ENCODE assay signal across 11 cellular contexts in genomic region chr2:147628971-147629421, GRCh38.
A peak's percentile ranks its signal among the peaks of the same experiment; 100 is the strongest.
DNase-seq lines count a peak whose midpoint lies in the region; ATAC-seq and TF ChIP-seq lines count a peak whose summit lies in the region.
"Had no signal": no experiment of that assay in that cellular context is flagged by ENCODE, and none has a peak within 500 bp of the region (broad histone marks: within the 10 kb centered on the region; RNA-seq: fewer than 3 reads in every experiment).

No MANE protein-coding gene starts in this region.

- H3K4me1 ChIP-seq in H9 (ENCODE audit: insufficient read depth, low read length) (no peaks in the 10 kb centered on the region), thyroid gland (no peaks in the 10 kb centered on the region)
- H3K4me1 ChIP-seq: parathyroid adenoma had no signal

- H3K27ac Mint-ChIP-seq in activated B cell treated with CpG ODN at 0.5 μM for 24 hours (peak overlapping the region; percentile 1), H9 (no peak overlapping the region), CD14-positive monocyte (peak overlapping the region in 3 of 7 donors; percentile 96 to 98 (median 98))

- TF ChIP-seq POLR2A in thyroid gland (IDR thresholded peaks at IDR 0.05), result no peak

- H2AFZ ChIP-seq in H9 (ENCODE audit: low read length), result no peak overlapping the region
- H2AFZ ChIP-seq: parathyroid adenoma had no signal

- no peak overlapping the region for H4K5ac ChIP-seq in H9 (ENCODE audit: insufficient read length, low read depth, low read length)

- H3K9me3 ChIP-seq in H9 (ENCODE audit: control insufficient read depth, low read depth, low read length) (no peaks in the 10 kb centered on the region), thyroid gland (no peaks in the 10 kb centered on the region)
- H3K9me3 ChIP-seq: MG63 had no signal

- no peak overlapping the region for H4K91ac ChIP-seq in H9 (ENCODE audit: insufficient read length, low read depth, low read length)

- no peak overlapping the region for H2BK15ac ChIP-seq in H9 (ENCODE audit: low read depth, low read length)

- H4K8ac ChIP-seq in H9 (replicated peaks; ENCODE audit: insufficient read length, low read depth, low read length), result no peak overlapping the region

- no peak overlapping the region for H2BK20ac ChIP-seq in H9 (ENCODE audit: low read depth, low read length, poor library complexity, severe bottlenecking)

- POLR2A ChIA-PET in GM10248 (lab: Yijun Ruan, JAX), result no interaction called here
- POLR2A ChIA-PET in activated B cell treated with CpG ODN at 0.5 μM for 24 hours (lab: Charles Lee), result interaction anchor here (0.9 kb wide), 1 partner anchor 9 kb away, joined by 3 read pairs; no protein-coding TSS in a partner anchor

- H3K36me3 Mint-ChIP-seq in activated B cell treated with CpG ODN at 0.5 μM for 24 hours (ENCODE audit: low read depth), result no peaks in the 10 kb centered on the region
- no peaks in the 10 kb centered on the region for H3K36me3 Mint-ChIP-seq in H9 (ENCODE audit: insufficient read depth in 1 of 3, low read depth in 3 of 3)
- no peaks in the 10 kb centered on the region for H3K36me3 Mint-ChIP-seq in CD14-positive monocyte

- no peak overlapping the region for H2BK12ac ChIP-seq in H9 (ENCODE audit: insufficient read length, low read depth, low read length)

- no peaks in the 10 kb centered on the region for H3K79me2 ChIP-seq in H9 (ENCODE audit: insufficient read depth, low read length)
- H3K79me2 ChIP-seq: parathyroid adenoma had no signal

- ATAC-seq in GM19025 (IDR thresholded peaks at IDR 0.05; ENCODE audit: low read depth, unreplicated experiment) (peak; percentile 40), HG03039 (IDR thresholded peaks at IDR 0.05; ENCODE audit: unreplicated experiment) (peak; percentile 36), activated B cell treated with CpG ODN at 0.5 μM for 24 hours (ENCODE audit: low read depth) (peak; percentile 42), HG03139 (IDR thresholded peaks at IDR 0.05; ENCODE audit: unreplicated experiment) (no peak)

- H3K27ac ChIP-seq in H9 (ENCODE audit: insufficient read length, low read depth, low read length) (no peak overlapping the region), thyroid gland (no peak overlapping the region)
- H3K27ac ChIP-seq: parathyroid adenoma had no signal

- CTCF ChIA-PET in GM10248 (lab: Yijun Ruan, JAX), result interaction anchor here (0.8 to 1.5 kb wide), 2 partner anchors 10 to 14 kb away, joined by 3 read pairs; no protein-coding TSS in a partner anchor
- CTCF ChIA-PET in activated B cell treated with CpG ODN at 0.5 μM for 24 hours (lab: Charles Lee), result no interaction called here

- no peak overlapping the region for H3K9ac ChIP-seq in H9 (ENCODE audit: extremely low read depth, insufficient read length, low read length)
- H3K9ac ChIP-seq: parathyroid adenoma had no signal

- H3K27me3 Mint-ChIP-seq in activated B cell treated with CpG ODN at 0.5 μM for 24 hours, result no peaks in the 10 kb centered on the region
- no peaks in the 10 kb centered on the region for H3K27me3 Mint-ChIP-seq in H9 (ENCODE audit: low read depth)
- peaks cover 0 to 2% (median 0%) of the 10 kb centered on the region in 3 donors for H3K27me3 Mint-ChIP-seq in CD14-positive monocyte (ENCODE audit: low read depth in 3 of 3)

- no peaks in the 10 kb centered on the region for H3K79me1 ChIP-seq in H9 (ENCODE audit: insufficient read depth, low read depth, low read length, poor library complexity, severe bottlenecking)

- no peaks in the 10 kb centered on the region for H4K20me1 ChIP-seq in H9 (ENCODE audit: control insufficient read depth, insufficient read depth, insufficient read length)

- no peak overlapping the region for H3K56ac ChIP-seq in H9 (ENCODE audit: insufficient read length, low read depth, low read length)

- intact Hi-C loops in activated B cell treated with CpG ODN at 0.5 μM for 24 hours (cut with micrococcal nuclease), result loop anchor here (5.0 kb wide), 1 partner anchor 213 kb away; no protein-coding TSS in a partner anchor
- intact Hi-C loops in CD14-positive monocyte (cut with micrococcal nuclease), result no loop called here
- intact Hi-C loops in thyroid gland (cut with DNase I), result no loop called here

- H3K27me3 ChIP-seq in H9 (ENCODE audit: insufficient read depth, low read length), result no peaks in the 10 kb centered on the region
- no peaks in the 10 kb centered on the region for H3K27me3 ChIP-seq in thyroid gland
- H3K27me3 ChIP-seq: MG63 had no signal

- H3K4me2 ChIP-seq in H9 (ENCODE audit: insufficient read depth, insufficient read length, low read length), result no peak overlapping the region

- H3K14ac ChIP-seq in H9 (ENCODE audit: insufficient read depth, low read length), result no peak overlapping the region

- no peaks in the 10 kb centered on the region for H3K23me2 ChIP-seq in H9 (ENCODE audit: insufficient read length, low read depth, low read length, poor library complexity, severe bottlenecking)

- WGBS in H9 (ENCODE audit: extremely low coverage, insufficient read length, low lambda C conversion rate), result no CpG with 5 or more reads among the region's 1 CpG
- WGBS in thyroid gland, 2 donors, result 79 to 88% methylated on average over 1 of the region's 1 CpG

- no peak overlapping the region for H3K4me3 ChIP-seq in thyroid gland (replicated peaks in 1 of 3)
- H3K4me3 ChIP-seq: MG63 had no signal

- peaks cover 21% of the 10 kb centered on the region for H3K4me1 Mint-ChIP-seq in activated B cell treated with CpG ODN at 0.5 μM for 24 hours
- H3K4me1 Mint-ChIP-seq in H9, result no peaks in the 10 kb centered on the region
- peaks cover 10% of the 10 kb centered on the region for H3K4me1 Mint-ChIP-seq in CD14-positive monocyte

- no peak overlapping the region for H3K4ac ChIP-seq in H9 (ENCODE audit: low read depth, low read length)

- DNase-seq in GM10248 (ENCODE audit: extremely low spot score) (peak; percentile 17), activated B cell treated with CpG ODN at 0.5 μM for 24 hours (no peak), H9 (no peak), CD14-positive monocyte (ENCODE audit: low spot score) (no peak), thyroid gland (no peak)
- DNase-seq: MG63, RPMI8226 had no signal

- no peak overlapping the region for H2AK5ac ChIP-seq in H9 (ENCODE audit: insufficient read length, low read length)

- no peaks in the 10 kb centered on the region for H3K9me3 Mint-ChIP-seq in activated B cell treated with CpG ODN at 0.5 μM for 24 hours
- H3K9me3 Mint-ChIP-seq in H9, result no peaks in the 10 kb centered on the region; a peak in 1 of 5 replicates
- H3K9me3 Mint-ChIP-seq in CD14-positive monocyte, result peaks cover 0 to 4% (median 0%) of the 10 kb centered on the region in 7 donors

- no peak overlapping the region for H3K18ac ChIP-seq in H9 (ENCODE audit: insufficient read length, low read depth, low read length)

- no peak overlapping the region for H3K4me3 Mint-ChIP-seq in activated B cell treated with CpG ODN at 0.5 μM for 24 hours
- no peak overlapping the region for H3K4me3 Mint-ChIP-seq in H9
- peak overlapping the region in 1 of 2 donors; percentile 58 for H3K4me3 Mint-ChIP-seq in CD14-positive monocyte

- H3T11ph ChIP-seq in H9 (ENCODE audit: low read length), result no peak overlapping the region

- no peak overlapping the region for H2BK5ac ChIP-seq in H9 (ENCODE audit: insufficient read length, low read length)

- TF ChIP-seq CTCF in GM10248 (IDR thresholded peaks at IDR 0.05; ENCODE audit: control extremely low read depth, extremely low read depth, low read depth, missing control alignments) (no peak), activated B cell treated with CpG ODN at 0.5 μM for 24 hours (IDR thresholded peaks at IDR 0.05) (no peak), H9 (conservative IDR thresholded peaks at IDR 0.05) (no peak), CD14-positive monocyte (IDR thresholded peaks at IDR 0.05) (no peak), thyroid gland (IDR thresholded peaks at IDR 0.05) (no peak)

- H3K23ac ChIP-seq in H9 (ENCODE audit: insufficient read length, low read depth, low read length), result no peak overlapping the region

- no peaks in the 10 kb centered on the region for H3K36me3 ChIP-seq in thyroid gland
- H3K36me3 ChIP-seq: MG63 had no signal

- no peak overlapping the region for H2BK120ac ChIP-seq in H9 (ENCODE audit: low read depth, low read length, poor library complexity, severe bottlenecking)
